17 cellular contexts compared by ENCODE assay signal in genomic region chr2:12288048-12288447, GRCh38.
DNase-seq lines count a peak whose midpoint lies in the region; ATAC-seq and TF ChIP-seq lines count a peak whose summit lies in the region.
"Had no signal": no experiment of that assay in that cellular context is flagged by ENCODE, and none has a peak within 500 bp of the region (broad histone marks: within the 10 kb centered on the region; RNA-seq: fewer than 3 reads in every experiment).

No MANE protein-coding gene starts in this region.

- no peaks in the 10 kb centered on the region for H3K27me3 Mint-ChIP-seq in endodermal cell (ENCODE audit: insufficient read depth)
- H3K27me3 Mint-ChIP-seq in effector memory CD8-positive, alpha-beta T cell, result no peaks in the 10 kb centered on the region

- 70 to 100% methylated on average over 1 to 2 of the region's 2 CpGs for WGBS in endodermal cell (ENCODE audit: insufficient coverage in 1 of 2, insufficient read length in 1 of 2), 2 experiments
- no CpG with 5 or more reads among the region's 2 CpGs for WGBS in neuronal stem cell (ENCODE audit: extremely low coverage in 2 of 2, insufficient read length in 2 of 2, insufficient replicate concordance in 1 of 2), 2 donors

- no peak for TF ChIP-seq POLR2A in NB4 (IDR thresholded peaks at IDR 0.05; ENCODE audit: extremely low read depth, insufficient read length)

- ATAC-seq in HG02678 (IDR thresholded peaks at IDR 0.05; ENCODE audit: unreplicated experiment), result no peak
- no peak for ATAC-seq in HG03175 (IDR thresholded peaks at IDR 0.05; ENCODE audit: unreplicated experiment)
- ATAC-seq in effector memory CD8-positive, alpha-beta T cell (replicated peaks), result no peak
- ATAC-seq: GM12878 had no signal

- no peak overlapping the region for H4K8ac ChIP-seq in neuronal stem cell (ENCODE audit: low read depth, low read length)

- no peak overlapping the region for H4K91ac ChIP-seq in neuronal stem cell (ENCODE audit: low read depth, low read length, poor library complexity)

- H3K23ac ChIP-seq in neuronal stem cell (ENCODE audit: low read depth, low read length, poor library complexity), result no peak overlapping the region

- H3K9ac ChIP-seq in endodermal cell (ENCODE audit: extremely low read depth, low read length, poor library complexity, severe bottlenecking), result no peak overlapping the region
- no peak overlapping the region for H3K9ac ChIP-seq in neuronal stem cell (ENCODE audit: low read depth, low read length, poor library complexity)

- peak overlapping the region; percentile 82 for H3K27ac Mint-ChIP-seq in endodermal cell
- H3K27ac Mint-ChIP-seq in effector memory CD8-positive, alpha-beta T cell, result no peak overlapping the region

- no peak overlapping the region for H3K27ac ChIP-seq in endodermal cell (ENCODE audit: low read depth, low read length)
- no peak overlapping the region for H3K27ac ChIP-seq in neuronal stem cell (replicated peaks; ENCODE audit: low read length)

- peaks cover 5% of the 10 kb centered on the region for H3K9me3 Mint-ChIP-seq in endodermal cell
- H3K9me3 Mint-ChIP-seq in effector memory CD8-positive, alpha-beta T cell, result no peaks in the 10 kb centered on the region

- H3K36me3 ChIP-seq in endodermal cell (ENCODE audit: control insufficient read depth, insufficient read depth, low read length), result no peaks in the 10 kb centered on the region
- no peaks in the 10 kb centered on the region for H3K36me3 ChIP-seq in neuronal stem cell (replicated peaks in 1 of 2; ENCODE audit: control insufficient read depth in 2 of 2, insufficient read depth in 2 of 2, low read length in 2 of 2)
- H3K36me3 ChIP-seq: BE2C had no signal

- H3K4me1 ChIP-seq in endodermal cell (ENCODE audit: control insufficient read depth, insufficient read depth, low read length) (peaks cover 8% of the 10 kb centered on the region), neuronal stem cell (ENCODE audit: control insufficient read depth in 2 of 2, insufficient read depth in 1 of 2, low read depth in 1 of 2, low read length in 2 of 2) (no peaks in the 10 kb centered on the region)

- no peak overlapping the region for H3K4me3 Mint-ChIP-seq in endodermal cell
- H3K4me3 Mint-ChIP-seq in effector memory CD8-positive, alpha-beta T cell, result no peak overlapping the region

- no peak overlapping the region for H3K4me2 ChIP-seq in neuronal stem cell (ENCODE audit: insufficient read depth, low read length, poor library complexity, severe bottlenecking)

- H3K36me3 Mint-ChIP-seq in endodermal cell (ENCODE audit: low read depth), result no peaks in the 10 kb centered on the region
- no peaks in the 10 kb centered on the region for H3K36me3 Mint-ChIP-seq in effector memory CD8-positive, alpha-beta T cell (ENCODE audit: insufficient read depth)

- H3K4me3 ChIP-seq in NB4 (ENCODE audit: low read depth, low read length) (no peak overlapping the region), endodermal cell (ENCODE audit: low read length) (peak overlapping the region; percentile 4), neuronal stem cell (ENCODE audit: low read length in 2 of 2) (no peak overlapping the region)

- H3K9me3 ChIP-seq in endodermal cell (ENCODE audit: control insufficient read depth, low read length), result peaks cover 7% of the 10 kb centered on the region
- H3K9me3 ChIP-seq in neuronal stem cell (replicated peaks in 1 of 2; ENCODE audit: control insufficient read depth in 2 of 2, insufficient read depth in 1 of 2, low read depth in 1 of 2, low read length in 2 of 2), result peaks cover 0 to 3% of the 10 kb centered on the region in 2 donors
- H3K9me3 ChIP-seq: BE2C had no signal

- no peak overlapping the region for H2BK120ac ChIP-seq in neuronal stem cell (ENCODE audit: low read depth, low read length)

- no peak overlapping the region for H2AK5ac ChIP-seq in neuronal stem cell (ENCODE audit: low read depth, low read length)

- no peak overlapping the region for H2BK5ac ChIP-seq in neuronal stem cell (ENCODE audit: low read length)

- H3K4me1 Mint-ChIP-seq in endodermal cell, result peaks cover 18% of the 10 kb centered on the region
- H3K4me1 Mint-ChIP-seq in effector memory CD8-positive, alpha-beta T cell (ENCODE audit: low read depth in 2 of 2), result peaks cover 3 to 5% of the 10 kb centered on the region in 2 donors

- no peak overlapping the region for H3K14ac ChIP-seq in neuronal stem cell (ENCODE audit: low read length)

- H3K4ac ChIP-seq in neuronal stem cell (ENCODE audit: low read length), result no peak overlapping the region

- H3K79me1 ChIP-seq in neuronal stem cell (ENCODE audit: low read depth, low read length), result no peaks in the 10 kb centered on the region

- H2AFZ ChIP-seq in neuronal stem cell (ENCODE audit: low read length), result peak overlapping the region; percentile 2

- H3K27me3 ChIP-seq in endodermal cell (ENCODE audit: control insufficient read depth, insufficient read depth, low read length, poor library complexity, severe bottlenecking) (no peaks in the 10 kb centered on the region), neuronal stem cell (ENCODE audit: control insufficient read depth in 3 of 3, insufficient read depth in 3 of 3, low read depth in 1 of 3, low read length in 3 of 3) (no peaks in the 10 kb centered on the region)
- H3K27me3 ChIP-seq: BE2C had no signal

- H2BK15ac ChIP-seq in neuronal stem cell (ENCODE audit: low read length), result no peak overlapping the region

- no peak overlapping the region for H2BK12ac ChIP-seq in neuronal stem cell (ENCODE audit: low read length)

- H3K18ac ChIP-seq in neuronal stem cell (ENCODE audit: low read length), result no peak overlapping the region

- DNase-seq in CMK (ENCODE audit: low read depth) (peak; percentile 80), NB4 (ENCODE audit: low read depth) (peak; percentile 38), endodermal cell (no peak), neuronal stem cell (ENCODE audit: low spot score) (no peak), GDM1 (lab: John Stamatoyannopoulos, UW) (no peak)
- no peak for DNase-seq in effector memory CD8-positive, alpha-beta T cell
- DNase-seq: BE2C, COR-L47, DMS79, NCI-H1105, NCI-H2029 treated with DMSO at 0.1 percent for 48 hours, NCI-H2171 treated with DMSO at 0.1 percent for 48 hours, NCI-H446, NCI-H526 had no signal

- TF ChIP-seq CTCF in NB4 (IDR thresholded peaks at IDR 0.05; ENCODE audit: low read depth, low read length) (no peak), endodermal cell (conservative IDR thresholded peaks at IDR 0.05) (no peak)

Comparison
In these comparisons a context has a peak if more than half of its experiments do, and no peak if none do; other contexts are left out.
1. DNase-seq: peak in CMK (single experiment) and NB4 (single experiment); none in endodermal cell (single experiment), neuronal stem cell (single experiment), effector memory CD8-positive, alpha-beta T cell (0 of 3) and GDM1 (single experiment).